Comparison of ENCODE assay signal across 11 cellular contexts in genomic region chr7:131020759-131021219, GRCh38.
DNase-seq lines count a peak whose midpoint lies in the region; ATAC-seq, FAIRE-seq and TF ChIP-seq lines count a peak whose summit lies in the region.
"Had no signal": no experiment of that assay in that cellular context is flagged by ENCODE, and none has a peak within 500 bp of the region (broad histone marks: within the 10 kb centered on the region; RNA-seq: fewer than 3 reads in every experiment).

No MANE protein-coding gene starts in this region.

- FAIRE-seq in GM12878 (lab: Jason Lieb, UNC) = no peak

- H3K27ac ChIP-seq in GM12878 (ENCODE audit: control insufficient read depth, insufficient read depth) = peak overlapping the region; percentile 80

- POLR2A ChIA-PET in GM12878 (lab: Charles Lee) = interaction anchor here (0.5 to 2.3 kb wide), 11 partner anchors 9 to 288 kb away, joined by 3 to 11 read pairs (median 3); no protein-coding TSS in a partner anchor
- POLR2A ChIA-PET in GM10248 (lab: Yijun Ruan, JAX) = no interaction called here

- H3K9ac ChIP-seq in GM12878 (ENCODE audit: control insufficient read depth, insufficient read depth, low read length) = peak overlapping the region; percentile 55; the same call in 1 of the 2 replicates

- H3K4me2 ChIP-seq in GM12878 (ENCODE audit: control insufficient read depth, insufficient read depth) = peak overlapping the region; percentile 62

- peaks cover 36% of the 10 kb centered on the region for H3K4me1 ChIP-seq in GM12878 (ENCODE audit: control insufficient read depth, insufficient read depth, low read length)

- H3K9me3 ChIP-seq in GM12878 (replicated peaks; ENCODE audit: control insufficient read depth, insufficient read depth, low read length) = peaks cover 5% of the 10 kb centered on the region; the same call in 2 of the 3 replicates

- in situ Hi-C loops in GM12878 (cut with MboI) = no loop called here

- BruUV-seq in GM12878 (replicated peaks; lab: Mats Ljungman, UMichigan) = no TSS peak

- H3K4me3 ChIP-seq in GM12875 (ENCODE audit: low read depth, low read length) (peak overlapping the region; percentile 41), GM12878 (peak overlapping the region; percentile 33; the same call in 1 of the 2 replicates)

- SMC1A ChIA-PET in GM12878 (lab: Charles Lee; ENCODE audit: uncharacterized antibody, unreplicated experiment) = interaction anchor here (1.0 to 3.6 kb wide), 12 partner anchors 9 to 101 kb away, joined by 3 to 24 read pairs (median 6); no protein-coding TSS in a partner anchor

- TF ChIP-seq CTCF in GM12875 (IDR thresholded peaks at IDR 0.05; ENCODE audit: borderline replicate concordance, insufficient read depth, low read depth, low read length) = no peak
- no peak for TF ChIP-seq CTCF in GM12878 (IDR thresholded peaks at IDR 0.05 in 2 of 3, conservative IDR thresholded peaks at IDR 0.05 in 1 of 3; ENCODE audit: control insufficient read depth in 2 of 3, extremely low read depth in 1 of 3, insufficient read depth in 1 of 3, low read depth in 3 of 3, low read length in 3 of 3)
- no peak for TF ChIP-seq CTCF in GM10248 (IDR thresholded peaks at IDR 0.05; ENCODE audit: control extremely low read depth, extremely low read depth, low read depth, missing control alignments)

- CTCF ChIA-PET in GM12878 (lab: Yijun Ruan, JAX) (interaction anchor here (0.9 to 5.9 kb wide), 10 partner anchors 7 to 124 kb away, joined by 4 to 44 read pairs (median 5); no protein-coding TSS in a partner anchor), GM10248 (lab: Yijun Ruan, JAX) (interaction anchor here (1.3 to 2.6 kb wide), 8 partner anchors 8 to 124 kb away, joined by 3 to 11 read pairs (median 5); no protein-coding TSS in a partner anchor)

- TF ChIP-seq EP300 in GM12878 (IDR thresholded peaks at IDR 0.05; ENCODE audit: borderline replicate concordance in 1 of 2, control insufficient read depth in 1 of 2, low read depth in 2 of 2, low read length in 2 of 2) = no peak

- peak; percentile 76 for DNase-seq in GM12878 (ENCODE audit: low read depth, low spot score)
- no peak for DNase-seq in NCI-H1417 (lab: John Stamatoyannopoulos, UW)
- no peak for DNase-seq in stimulated activated CD4-positive, alpha-beta T cell treated with anti-CD3 and anti-CD28 coated beads, Interleukin-2, amount 100 ng/mL, for 48 hours
- no peak for DNase-seq in NK-92 treated with Interleukin-12 subunit alpha and Interleukin-12 subunit beta, amount 100 ng/mL, for 24 hours (lab: John Stamatoyannopoulos, UW)
- DNase-seq in GM10248 (ENCODE audit: extremely low spot score) = no peak
- DNase-seq: cerebellar nuclear complex, foreskin melanocyte, NCI-H526 treated with DMSO at 0.1 percent for 48 hours had no signal

- RAD21 ChIA-PET in GM12878 (lab: Charles Lee; ENCODE audit: unreplicated experiment) = interaction anchor here (0.9 to 2.6 kb wide), 11 partner anchors 9 to 124 kb away, joined by 3 to 10 read pairs (median 4); no protein-coding TSS in a partner anchor

- no peaks in the 10 kb centered on the region for H4K20me1 ChIP-seq in GM12878 (ENCODE audit: control insufficient read depth, insufficient read depth)

- H3K27me3 ChIP-seq in GM12878 (replicated peaks in 1 of 2; ENCODE audit: control insufficient read depth in 2 of 2, insufficient read depth in 2 of 2, low read length in 1 of 2) = no peaks in the 10 kb centered on the region

- TF ChIP-seq POLR2A in GM12878 (IDR thresholded peaks at IDR 0.05; ENCODE audit: low read depth, low read length) = no peak

- ATAC-seq in GM19397 (IDR thresholded peaks at IDR 0.05; ENCODE audit: unreplicated experiment) (peak; percentile 49), HG03196 (IDR thresholded peaks at IDR 0.05; ENCODE audit: unreplicated experiment) (peak; percentile 34), GM12878 (peak; percentile 81)

- H3K36me3 ChIP-seq in GM12878 (ENCODE audit: control insufficient read depth in 2 of 2, insufficient read depth in 2 of 2, low read length in 1 of 2) = peaks cover 0 to 2% of the 10 kb centered on the region in 2 experiments; a peak in 2 of 4 replicates

- no peak for TF ChIP-seq RAD21 in GM12878 (IDR thresholded peaks at IDR 0.05; ENCODE audit: insufficient read depth, low read depth, low read length)

- peaks cover 24% of the 10 kb centered on the region for H3K79me2 ChIP-seq in GM12878 (ENCODE audit: control insufficient read depth, insufficient read depth, low read length)

- intact Hi-C loops in GM12878 (cut with micrococcal nuclease; ENCODE audit: unreplicated experiment) = loop anchor here (1.0 kb wide), 1 partner anchor 11 kb away; no protein-coding TSS in a partner anchor

- WGBS in GM12878 (ENCODE audit: insufficient coverage, insufficient replicate concordance, low lambda C conversion rate, missing lambda C conversion rate) = 3% methylated on average over 6 of the region's 7 CpGs

- H2AFZ ChIP-seq in GM12878 (ENCODE audit: control insufficient read depth, low read depth, low read length) = no peak overlapping the region

TF ChIP-seq in GM12878, 131 proteins besides CTCF, POLR2A, EP300 and RAD21:
- TF ChIP-seq FOS (IDR thresholded peaks at IDR 0.05; ENCODE audit: borderline replicate concordance, extremely low read depth, insufficient read length) (no peak), SMARCA5 (IDR thresholded peaks at IDR 0.05) (no peak), NFIC (IDR thresholded peaks at IDR 0.05; ENCODE audit: low read depth, low read length) (peak; percentile 72), FOXM1 (IDR thresholded peaks at IDR 0.05; ENCODE audit: low read depth, low read length) (peak; percentile 85), BCL11A (IDR thresholded peaks at IDR 0.05; ENCODE audit: low read depth, low read length) (peak; percentile 35; the same call in 1 of the 2 replicates), ATF7 (IDR thresholded peaks at IDR 0.05; ENCODE audit: low read depth) (peak; percentile 43; the same call in 1 of the 2 replicates), RFX5 (IDR thresholded peaks at IDR 0.05; ENCODE audit: low read depth, low read length) (no peak), GABPA (IDR thresholded peaks at IDR 0.05; ENCODE audit: low read depth) (0 out of 2 replicates have a peak, but pooled peaks have one; percentile 19), MEF2A (IDR thresholded peaks at IDR 0.05; ENCODE audit: insufficient read depth, low read depth, low read length) (peak; percentile 67), TAF1 (IDR thresholded peaks at IDR 0.05; ENCODE audit: borderline replicate concordance, low read depth, low read length) (peak; percentile 19; the same call in 1 of the 2 replicates), BCL3 (IDR thresholded peaks at IDR 0.05; ENCODE audit: borderline replicate concordance, insufficient read depth, low read depth, low read length, poor library complexity, severe bottlenecking) (peak; percentile 64), JUNB (IDR thresholded peaks at IDR 0.05) (peak; percentile 61), RUNX3 (IDR thresholded peaks at IDR 0.05; ENCODE audit: low read length) (peak; percentile 74), CHD4 (IDR thresholded peaks at IDR 0.05) (no peak), ZNF384 (IDR thresholded peaks at IDR 0.05; ENCODE audit: borderline replicate concordance, low read depth, low read length) (peak; percentile 58; the same call in 1 of the 2 replicates), SP1 (IDR thresholded peaks at IDR 0.05; ENCODE audit: low read depth, low read length) (no peak), PKNOX1 (IDR thresholded peaks at IDR 0.05) (peak; percentile 72), ZNF622 (IDR thresholded peaks at IDR 0.05) (no peak), CREM (IDR thresholded peaks at IDR 0.05; ENCODE audit: low read depth) (peak; percentile 50; the same call in 1 of the 2 replicates)
